In the genomic region with DNA sequence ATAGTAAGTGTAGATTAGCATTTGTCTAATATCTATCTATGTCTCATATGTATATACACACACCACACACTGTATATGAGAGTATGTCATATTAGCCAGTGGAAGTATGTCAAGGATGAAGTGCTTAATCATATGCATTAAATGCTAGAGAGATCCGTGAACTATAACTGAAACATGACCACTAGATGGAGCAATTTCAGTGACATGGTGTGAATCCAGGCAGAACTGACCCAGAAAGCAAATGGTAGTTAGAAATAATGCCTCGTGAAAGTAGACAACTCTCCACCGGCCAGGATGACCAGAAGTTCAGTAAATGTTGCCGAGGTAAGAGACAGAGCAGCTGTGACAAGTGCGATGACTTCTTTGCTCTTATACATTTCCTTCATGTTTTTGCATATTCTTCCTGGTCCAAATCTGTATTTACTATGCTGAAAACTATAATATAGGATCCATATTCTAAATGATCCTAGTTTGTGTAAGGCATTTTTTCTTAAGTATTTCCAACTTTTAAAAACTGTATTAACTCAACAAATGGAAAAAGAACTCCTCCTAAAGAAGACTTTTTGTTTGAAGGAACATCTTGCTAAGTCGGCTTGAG, we compare ENCODE assay signal across 8 cellular contexts. TPM values are rescaled to one million over a fixed set of nuclear protein-coding genes. Genes with fewer than 3 reads are reported as not detected.
DNase-seq lines count a peak whose midpoint lies in the region; ATAC-seq and TF ChIP-seq lines count a peak whose summit lies in the region.
"Not testable (repeated sequence)": the region's sequence is repeated elsewhere in the genome, so short reads cannot be mapped to it uniquely, and the experiment has no call there.

No MANE protein-coding gene starts in this region.

- not testable (repeated sequence) for H3K27me3 ChIP-seq in PC-9 (ENCODE audit: insufficient read depth, low read depth); ascending aorta

- H4K20me1 ChIP-seq in PC-9 (ENCODE audit: insufficient read depth): not testable (repeated sequence)

- H3K4me1 ChIP-seq in PC-9 (replicated peaks; ENCODE audit: insufficient read depth); ascending aorta: not testable (repeated sequence)

- H3F3A ChIP-seq in PC-9 (ENCODE audit: insufficient read depth, low read depth): not testable (repeated sequence)

- H3K27ac ChIP-seq in PC-9, ascending aorta: not testable (repeated sequence)

- not testable (repeated sequence) for H3K4me3 ChIP-seq in PC-9, ascending aorta

- DNase-seq in AG20443 (ENCODE audit: low spot score): peak; percentile 21
- DNase-seq in LHCN-M2 (ENCODE audit: low read depth): peak; percentile 50
- DNase-seq in PC-9; ascending aorta (ENCODE audit: low spot score in 2 of 2); omental fat pad (ENCODE audit: low spot score): not testable (repeated sequence)
- DNase-seq in glomerular visceral epithelial cell (ENCODE audit: extremely low spot score): peak; percentile 49

- ATAC-seq in GM18520 (IDR thresholded peaks at IDR 0.05; ENCODE audit: unreplicated experiment) (peak; percentile 83), HG02623 (IDR thresholded peaks at IDR 0.05; ENCODE audit: unreplicated experiment) (peak; percentile 74), omental fat pad (ENCODE audit: low FRiP score) (peak; percentile 68)

- not testable (repeated sequence) for H2AFZ ChIP-seq in PC-9

- H3K9me2 ChIP-seq in PC-9 (ENCODE audit: insufficient read depth): not testable (repeated sequence)

- BruUV-seq in PC-9 (replicated peaks; lab: Mats Ljungman, UMichigan): not testable (repeated sequence)

- not testable (repeated sequence) for H3K36me3 ChIP-seq in PC-9 (ENCODE audit: low read depth); ascending aorta

- POLR2A ChIA-PET in PC-9 (lab: Charles Lee; ENCODE audit: unreplicated experiment): not testable (repeated sequence)

- intact Hi-C loops in PC-9 (cut with micrococcal nuclease; ENCODE audit: unreplicated experiment): not testable (repeated sequence)
- intact Hi-C loops in ascending aorta (cut with DNase I): loop anchor here (2.0 kb wide), 1 partner anchor 198 kb away; no protein-coding TSS in a partner anchor

- H3K79me2 ChIP-seq in PC-9 (ENCODE audit: low read depth): not testable (repeated sequence)

- TF ChIP-seq CTCF in PC-9 (conservative IDR thresholded peaks at IDR 0.05): peak; percentile 55
- peak in 2 of 3 experiments; percentile 36 to 47 for TF ChIP-seq CTCF in ascending aorta (IDR thresholded peaks at IDR 0.05)
- not testable (repeated sequence) for TF ChIP-seq CTCF in omental fat pad (IDR thresholded peaks at IDR 0.05)

- not testable (repeated sequence) for H3K4me2 ChIP-seq in PC-9

- CTCF ChIA-PET in PC-9 (lab: Charles Lee): not testable (repeated sequence)

- H3K9me3 ChIP-seq in PC-9 (ENCODE audit: insufficient read depth, low read depth); ascending aorta: not testable (repeated sequence)

RNA-seq across cellular contexts. Expression of gene PDSS1, which starts 12.7 kb away (rescaled TPM):
- total RNA-seq in LHCN-M2 (2014; rRNA removed): 14.6 and 16.1 TPM in 2 replicates
- polyA plus RNA-seq in LHCN-M2 (2012): 4.2 TPM
- total RNA-seq in PC-9 (2021): 4.5 and 5.6 TPM in 2 replicates
- total RNA-seq in ascending aorta: not detected
- 10 to 100 TPM in 1 of 4 donors, 1 to 10 TPM in 3; 4.5 to 14.8 (median 5.0) TPM for total RNA-seq in omental fat pad
